22 cellular contexts compared by ENCODE assay signal in the genomic region with DNA sequence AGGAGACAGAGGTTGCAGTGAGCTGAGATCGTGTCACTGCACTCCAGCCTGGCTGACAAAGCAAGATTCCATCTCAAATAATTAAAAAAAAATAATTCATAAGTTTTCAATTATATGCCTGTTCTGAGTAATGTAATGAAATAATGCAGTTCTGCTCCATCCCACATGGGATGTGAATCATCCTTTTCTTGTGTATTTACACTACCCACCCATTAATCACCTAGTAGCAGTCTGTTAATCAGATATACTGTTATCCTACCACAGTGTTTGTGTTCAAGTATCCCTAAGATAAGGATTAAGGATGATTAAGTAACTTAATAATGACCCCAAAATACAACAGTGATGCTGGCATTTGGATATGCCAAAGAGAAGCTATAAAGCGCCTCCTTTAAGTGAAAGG. TPM values are rescaled to one million over a fixed set of nuclear protein-coding genes. Genes with fewer than 3 reads are reported as not detected.
DNase-seq lines count a peak whose midpoint lies in the region; ATAC-seq and TF ChIP-seq lines count a peak whose summit lies in the region.
"Had no signal": no experiment of that assay in that cellular context is flagged by ENCODE, and none has a peak within 500 bp of the region (broad histone marks: within the 10 kb centered on the region; RNA-seq: fewer than 3 reads in every experiment).

No MANE protein-coding gene starts in this region.

- no peaks in the 10 kb centered on the region for H3K27me3 ChIP-seq in AG04450 (ENCODE audit: control insufficient read depth, insufficient read depth, low read length)
- H3K27me3 ChIP-seq: heart left ventricle, ovary, tibial nerve had no signal

- TF ChIP-seq CTCF in AG04450 (IDR thresholded peaks at IDR 0.05; ENCODE audit: low read depth, low read length): no peak
- no peak for TF ChIP-seq CTCF in HEK293 (tag by site-specific recombination; IDR thresholded peaks at IDR 0.05)
- no peak for TF ChIP-seq CTCF in fibroblast of the aortic adventitia (IDR thresholded peaks at IDR 0.05; ENCODE audit: insufficient read depth, low read length)

- POLR2A ChIA-PET in AG04450 (lab: Yijun Ruan, JAX) (no interaction called here), HEK293 (lab: Yijun Ruan, JAX) (no interaction called here)

- H3K9me3 ChIP-seq in AG04450 (ENCODE audit: control insufficient read depth, insufficient read depth, low read length) (no peaks in the 10 kb centered on the region), HEK293 (ENCODE audit: control insufficient read depth, insufficient read depth, low read depth, low read length) (no peaks in the 10 kb centered on the region)
- H3K9me3 ChIP-seq: heart left ventricle, mucosa of descending colon, ovary, tibial nerve had no signal

- H3K27ac ChIP-seq in AG04450 (ENCODE audit: low read depth, low read length) (no peak overlapping the region), HEK293 (ENCODE audit: extremely low read depth, low read depth, low read length) (no peak overlapping the region)
- H3K27ac ChIP-seq: heart left ventricle, ovary, skin epidermis, tibial nerve had no signal

- H3K4me3 ChIP-seq in AG04450 (ENCODE audit: low read depth, low read length) (no peak overlapping the region), HEK293 (ENCODE audit: low read depth, low read length) (no peak overlapping the region), fibroblast of the aortic adventitia (ENCODE audit: low read depth, low read length) (no peak overlapping the region)
- H3K4me3 ChIP-seq: heart left ventricle, mucosa of descending colon, ovary, skin epidermis, tibial nerve had no signal

- no peak for ATAC-seq in HG03378 (IDR thresholded peaks at IDR 0.05; ENCODE audit: unreplicated experiment)
- ATAC-seq: heart left ventricle, mucosa of descending colon had no signal

- intact Hi-C loops in cardiac septum (cut with DNase I): no loop called here

- H3K4me1 ChIP-seq in HEK293 (ENCODE audit: control insufficient read depth, insufficient read depth, low read length): no peaks in the 10 kb centered on the region
- H3K4me1 ChIP-seq: heart left ventricle, tibial nerve had no signal

- CTCF ChIA-PET in AG04450 (lab: Charles Lee) (interaction anchor here (1.3 to 1.4 kb wide), 2 partner anchors 37 to 82 kb away, joined by 3 to 5 read pairs; no protein-coding TSS in a partner anchor), HEK293 (lab: Yijun Ruan, JAX) (interaction anchor here (0.6 kb wide), 1 partner anchor 1718 kb away, joined by 3 read pairs; no protein-coding TSS in a partner anchor)

- H3K36me3 ChIP-seq in HEK293 (ENCODE audit: control insufficient read depth in 2 of 2, insufficient read depth in 1 of 2, low read length in 2 of 2): no peaks in the 10 kb centered on the region; a peak in 1 of 3 replicates
- H3K36me3 ChIP-seq: ovary had no signal

- DNase-seq in AG04450 (ENCODE audit: low read depth, low spot score): peak; percentile 15
- peak; percentile 89 for DNase-seq in amniotic epithelial cell (ENCODE audit: low read depth)
- peak; percentile 47 for DNase-seq in fibroblast of the aortic adventitia (ENCODE audit: low read depth)
- DNase-seq in NCI-H2029 treated with DMSO at 0.1 percent for 48 hours (lab: John Stamatoyannopoulos, UW): no peak
- no peak for DNase-seq in inferior parietal cortex (ENCODE audit: extremely low spot score)
- no peak for DNase-seq in cardiac septum (ENCODE audit: low spot score)
- DNase-seq: activated CD4-positive, alpha-beta T cell treated with anti-CD3 and anti-CD28 coated beads for 48 hours; activated T-cell treated with anti-CD3 and anti-CD28 coated beads for 4 hours; COR-L47; endodermal cell; heart left ventricle; kidney; mucosa of descending colon; NCI-H1417 treated with DMSO at 0.1 percent for 48 hours; NK-92 treated with Interleukin-12 subunit alpha and Interleukin-12 subunit beta, amount 100 ng/mL, for 24 hours; ovary; SHP77 treated with DMSO at 0.1 percent for 48 hours; T-helper 9 cell had no signal

TF ChIP-seq in HEK293, 187 proteins besides CTCF, POLR2A, EP300 and RAD21:
- no peak for TF ChIP-seq ZNF596 (tag by site-specific recombination; IDR thresholded peaks at IDR 0.05)
- no peak for TF ChIP-seq ZNF670 (tag by site-specific recombination; IDR thresholded peaks at IDR 0.05; ENCODE audit: low read depth)
- TF ChIP-seq ZBTB48 (tag by site-specific recombination; IDR thresholded peaks at IDR 0.05): no peak
- 0 out of 2 replicates have a peak, but pooled peaks have one; percentile 33 for TF ChIP-seq SP7 (tag by site-specific recombination; IDR thresholded peaks at IDR 0.05)
- no peak for TF ChIP-seq ZXDB (tag by site-specific recombination; IDR thresholded peaks at IDR 0.05)
- no peak for TF ChIP-seq ZNF530 (tag by site-specific recombination; IDR thresholded peaks at IDR 0.05; ENCODE audit: low read depth)

RNA-seq across cellular contexts. Expression of a gene that starts 38.8 kb away (rescaled TPM):
- 17.5 and 19.6 TPM in 2 replicates for polyA plus RNA-seq in AG04450 (2011; rRNA removed)
- polyA minus RNA-seq in AG04450 (2011; rRNA and poly(A)+ RNA removed): 13.9 and 19.2 TPM in 2 replicates
- 2.9 and 19.6 TPM in 2 replicates for total RNA-seq in fibroblast of the aortic adventitia (ENCODE audit: low replicate concordance)
- 4.7 TPM for total RNA-seq in cardiac septum

RNA-seq across cellular contexts. Expression of a gene that starts 38.9 kb away (rescaled TPM):
- polyA plus RNA-seq in AG04450 (2011; rRNA removed): 15.0 and 19.7 TPM in 2 replicates
- 2.1 and 3.1 TPM in 2 replicates for polyA minus RNA-seq in AG04450 (2011; rRNA and poly(A)+ RNA removed)
- total RNA-seq in fibroblast of the aortic adventitia (ENCODE audit: low replicate concordance): 9.5 and 10.9 TPM in 2 replicates
- 7.4 TPM for total RNA-seq in cardiac septum

RNA-seq across cellular contexts. Expression of a gene that starts 50.4 kb away (rescaled TPM):
- polyA plus RNA-seq in AG04450 (2011; rRNA removed): 32.0 and 43.7 TPM in 2 replicates
- 13.5 and 24.2 TPM in 2 replicates for polyA minus RNA-seq in AG04450 (2011; rRNA and poly(A)+ RNA removed)
- total RNA-seq in fibroblast of the aortic adventitia (ENCODE audit: low replicate concordance): 160 and 249 TPM in 2 replicates
- total RNA-seq in cardiac septum: 83.3 TPM

RNA-seq across cellular contexts. Expression of a gene that starts 50.5 kb away (rescaled TPM):
- 2.1 and 3.0 TPM in 2 replicates for polyA plus RNA-seq in AG04450 (2011; rRNA removed)
- 0.52 TPM in 1 of 2 replicates, not detected in the other for polyA minus RNA-seq in AG04450 (2011; rRNA and poly(A)+ RNA removed)
- total RNA-seq in fibroblast of the aortic adventitia (ENCODE audit: low replicate concordance) (6.6 TPM in 1 of 2 replicates, not detected in the other), cardiac septum (3.2 TPM)

Comparison
In these comparisons a context has a peak if more than half of its experiments do, and no peak if none do; other contexts are left out.
1. DNase-seq: peak in AG04450 (single experiment), amniotic epithelial cell (single experiment) and fibroblast of the aortic adventitia (single experiment); none in NCI-H2029 treated with DMSO at 0.1 percent for 48 hours (single experiment), inferior parietal cortex (single experiment) and cardiac septum (single experiment).